Comparison of ENCODE assay signal across 8 cellular contexts in genomic region chr5:124748687-124749594, GRCh38. TPM values are rescaled to one million over a fixed set of nuclear protein-coding genes. Genes with fewer than 3 reads are reported as not detected.
DNase-seq lines count a peak whose midpoint lies in the region; ATAC-seq and TF ChIP-seq lines count a peak whose summit lies in the region.

No MANE protein-coding gene starts in this region.

- no peak overlapping the region for H3K14ac ChIP-seq in mesenchymal stem cell (ENCODE audit: low read length in 2 of 2)

- DNase-seq in A673 (ENCODE audit: low spot score) (peak; percentile 81), NCI-H1105 treated with DMSO at 0.1 percent for 48 hours (lab: John Stamatoyannopoulos, UW) (peak; percentile 91), SW480 (ENCODE audit: low spot score) (peak; percentile 100), epithelial cell of proximal tubule (ENCODE audit: low read depth) (peak; percentile 92), mesenchymal stem cell (peak; percentile 95), tibial artery (peak; percentile 65 to 74)

- H3K4ac ChIP-seq in mesenchymal stem cell (ENCODE audit: low read depth in 1 of 2, low read length in 2 of 2) = peak overlapping the region in 1 of 2 experiments; percentile 93

- H3K27me3 ChIP-seq in A673 (replicated peaks; ENCODE audit: insufficient read depth, low read depth, low read length, poor library complexity) (peaks cover 3% of the 10 kb centered on the region), mesenchymal stem cell (ENCODE audit: control insufficient read depth in 1 of 2, insufficient read depth in 1 of 2, low read length in 2 of 2) (no peaks in the 10 kb centered on the region), tibial artery (no peaks in the 10 kb centered on the region)

- no peak overlapping the region for H3K23ac ChIP-seq in mesenchymal stem cell (ENCODE audit: low read length in 2 of 2)

- no peaks in the 10 kb centered on the region for H3K9me3 ChIP-seq in A673 (ENCODE audit: low read depth, low read length, poor library complexity, severe bottlenecking)
- H3K9me3 ChIP-seq in mesenchymal stem cell (ENCODE audit: control insufficient read depth, low read length) = no peaks in the 10 kb centered on the region
- H3K9me3 ChIP-seq in tibial artery = no peaks in the 10 kb centered on the region

- H3K36me3 ChIP-seq in A673 (ENCODE audit: insufficient read depth, low read length, poor library complexity, severe bottlenecking) = no peaks in the 10 kb centered on the region
- H3K36me3 ChIP-seq in mesenchymal stem cell (ENCODE audit: control insufficient read depth in 1 of 2, insufficient read depth in 2 of 2, low read depth in 1 of 2, low read length in 2 of 2) = no peaks in the 10 kb centered on the region
- no peaks in the 10 kb centered on the region for H3K36me3 ChIP-seq in tibial artery

- no peak overlapping the region for H2AK5ac ChIP-seq in mesenchymal stem cell (ENCODE audit: low read length, severe bottlenecking)

- H3K27ac ChIP-seq in A673 (ENCODE audit: low read depth, low read length, poor library complexity, severe bottlenecking) = peak overlapping the region; percentile 30
- peak overlapping the region; percentile 99 for H3K27ac ChIP-seq in mesenchymal stem cell (ENCODE audit: low read length, poor library complexity, severe bottlenecking)
- H3K27ac ChIP-seq in tibial artery = peak overlapping the region; percentile 57 to 83

- no peaks in the 10 kb centered on the region for H3K79me1 ChIP-seq in mesenchymal stem cell (replicated peaks; ENCODE audit: low read length, poor library complexity, severe bottlenecking)

- H2BK12ac ChIP-seq in mesenchymal stem cell (ENCODE audit: low read length in 2 of 2) = no peak overlapping the region

- peak overlapping the region; percentile 95 for H3K9ac ChIP-seq in mesenchymal stem cell (ENCODE audit: low read length)

- intact Hi-C loops in A673 (cut with micrococcal nuclease; ENCODE audit: unreplicated experiment) = loop anchor here (5.0 kb wide), 1 partner anchor 258 kb away; no protein-coding TSS in a partner anchor
- intact Hi-C loops in tibial artery (cut with DNase I; ENCODE audit: low total_unique reads) = no loop called here

- no peak overlapping the region for H4K8ac ChIP-seq in mesenchymal stem cell (ENCODE audit: low read length)

- peak overlapping the region; percentile 70 for H3K4me2 ChIP-seq in mesenchymal stem cell (ENCODE audit: low read length, poor library complexity, severe bottlenecking)

- no peak for TF ChIP-seq CTCF in A673 (conservative IDR thresholded peaks at IDR 0.05; ENCODE audit: low read depth, low read length)
- TF ChIP-seq CTCF in epithelial cell of proximal tubule (conservative IDR thresholded peaks at IDR 0.05; ENCODE audit: low read depth, low read length) = no peak
- no peak for TF ChIP-seq CTCF in tibial artery (IDR thresholded peaks at IDR 0.05)

- no peak overlapping the region for H2BK120ac ChIP-seq in mesenchymal stem cell (ENCODE audit: low read depth, low read length)

- H4K91ac ChIP-seq in mesenchymal stem cell (ENCODE audit: low read length) = no peak overlapping the region

- H3K18ac ChIP-seq in mesenchymal stem cell (ENCODE audit: low read depth in 1 of 2, low read length in 2 of 2) = peak overlapping the region; percentile 63 to 91

- 1% methylated on average over 18 of the region's 25 CpGs for WGBS in mesenchymal stem cell

- CTCF ChIA-PET in A673 (lab: Charles Lee) = interaction anchor here (0.6 kb wide), 2 partner anchors 139 to 157 kb away, joined by 8 read pairs; no protein-coding TSS in a partner anchor

- H2BK15ac ChIP-seq in mesenchymal stem cell (ENCODE audit: low read depth, poor library complexity, severe bottlenecking) = no peak overlapping the region

- POLR2A ChIA-PET in A673 (lab: Charles Lee; ENCODE audit: low non-redundant PET) = no interaction called here

- H3K4me1 ChIP-seq in A673 (ENCODE audit: insufficient read depth, low read length, poor library complexity, severe bottlenecking) (peaks cover 5% of the 10 kb centered on the region), mesenchymal stem cell (ENCODE audit: control insufficient read depth, insufficient read depth, low read depth, low read length) (no peaks in the 10 kb centered on the region), tibial artery (peaks cover 0 to 15% (median 9%) of the 10 kb centered on the region in 4 donors)

- H2BK5ac ChIP-seq in mesenchymal stem cell (ENCODE audit: low read depth, low read length, poor library complexity, severe bottlenecking) = peak overlapping the region; percentile 53

- peak; percentile 85 for ATAC-seq in GM18498 (IDR thresholded peaks at IDR 0.05; ENCODE audit: unreplicated experiment)
- peak; percentile 88 for ATAC-seq in HG02759 (IDR thresholded peaks at IDR 0.05; ENCODE audit: unreplicated experiment)

- H3K4me3 ChIP-seq in A673 (ENCODE audit: low read depth, low read length, poor library complexity, severe bottlenecking) (peak overlapping the region; percentile 53), epithelial cell of proximal tubule (ENCODE audit: low read depth, low read length) (peak overlapping the region; percentile 77), mesenchymal stem cell (ENCODE audit: insufficient read depth in 1 of 2, low read depth in 1 of 2, low read length in 2 of 2) (peak overlapping the region; percentile 46 to 83), tibial artery (peak overlapping the region; percentile 50 to 53)

- H2AFZ ChIP-seq in mesenchymal stem cell (ENCODE audit: low read depth, low read length) = no peak overlapping the region

- no TSS peak for BruUV-seq in A673 (replicated peaks; lab: Mats Ljungman, UMichigan)

RNA-seq across cellular contexts. Expression of gene ZNF608, which starts 2.5 kb away (rescaled TPM):
- 1.9 and 2.4 TPM in 2 replicates for total RNA-seq in A673 (2021)
- 37.5 and 38.0 TPM in 2 replicates for total RNA-seq in epithelial cell of proximal tubule
- 29.0 TPM for polyA plus RNA-seq in mesenchymal stem cell (2013, experiment 1 of 2)
- 27.7 TPM for polyA plus RNA-seq in mesenchymal stem cell (2013, experiment 2 of 2)

Comparison
In these comparisons a context has a peak if more than half of its experiments do, and no peak if none do; other contexts are left out.
1. Peak in every context shown above with its lines: DNase-seq, ATAC-seq, H3K4me3 ChIP-seq and H3K27ac ChIP-seq.
2. H3K27ac ChIP-seq: peak in every context shown above with its lines; median percentile 99 in mesenchymal stem cell; 70 in tibial artery; 30 in A673.
3. RNA of gene ZNF608, which starts 2.5 kb away (total RNA-seq): 37.5 to 38.0 TPM in epithelial cell of proximal tubule; 1.9 to 2.4 TPM in A673; every median in the first group is over 10 times any median in the second.